1 cellular context compared by ENCODE assay signal in genomic region chr10:103699611-103700435, GRCh38.
TF ChIP-seq lines count a peak whose summit lies in the region.

No MANE protein-coding gene starts in this region.

TF ChIP-seq in H1, 55 proteins besides CTCF, POLR2A, EP300 and RAD21 (continued from another document):
- TF ChIP-seq SP4 (IDR thresholded peaks at IDR 0.05; ENCODE audit: low read length), result no peak
